Comparison of ENCODE assay signal across 1 cellular context in the genomic region with DNA sequence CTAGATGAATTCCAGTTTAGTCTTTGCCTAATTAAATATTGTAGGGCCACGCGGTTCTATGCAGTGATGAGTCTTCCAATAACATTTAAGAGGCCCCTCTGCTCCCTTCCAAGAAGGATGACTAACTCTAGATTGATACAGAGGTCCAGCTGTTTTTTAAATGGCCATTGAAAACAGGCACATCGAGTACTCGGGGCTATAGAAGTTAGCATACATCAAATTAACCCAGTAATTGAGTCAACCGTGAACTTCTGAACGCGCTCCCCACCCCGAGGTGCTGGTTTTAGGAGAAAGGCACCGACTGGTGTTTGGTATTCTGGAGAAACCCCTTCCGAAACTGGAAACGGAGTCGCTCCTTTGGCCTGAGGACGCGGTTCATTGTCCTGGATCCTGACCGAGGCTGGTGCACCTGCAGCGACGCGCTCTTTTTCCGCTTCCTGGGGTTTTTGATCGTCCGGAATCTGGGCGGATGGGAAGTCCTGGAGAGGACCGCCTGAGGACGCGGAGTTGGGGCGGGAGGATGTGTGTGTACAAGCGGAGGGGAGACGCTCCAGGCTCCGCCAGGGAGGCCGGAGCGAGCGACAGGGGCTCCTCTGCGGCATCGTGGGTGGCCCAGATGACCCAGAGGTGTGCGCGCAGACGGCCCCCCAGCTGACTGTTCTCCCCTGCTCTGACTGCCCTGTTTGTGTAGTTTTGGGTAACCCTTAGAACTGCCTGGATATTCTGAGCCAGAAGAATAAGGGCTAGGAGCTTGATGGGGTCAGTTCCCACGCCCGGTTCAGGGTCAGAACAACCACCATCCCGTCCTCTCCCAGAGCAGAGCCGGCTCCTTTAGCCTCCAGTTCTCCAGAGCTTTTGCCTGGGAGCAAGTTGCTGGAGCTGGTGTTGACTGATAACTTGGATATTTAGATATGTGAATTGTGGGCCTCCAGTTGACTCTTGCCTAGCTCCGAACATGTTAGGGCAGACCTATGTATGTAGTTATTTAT.
TF ChIP-seq lines count a peak whose summit lies in the region.

No MANE protein-coding gene starts in this region.

TF ChIP-seq in WTC11, 78 proteins besides CTCF, POLR2A, EP300 and RAD21 (continued from another document):
- TF ChIP-seq TP53 (CRISPR knock-in tag; IDR thresholded peaks at IDR 0.05) (0 out of 2 replicates have a peak, but pooled peaks have one; percentile 21), TEAD4 (CRISPR knock-in tag; IDR thresholded peaks at IDR 0.05) (0 out of 2 replicates have a peak, but pooled peaks have one; percentile 0), ZNF423 (CRISPR knock-in tag; IDR thresholded peaks at IDR 0.05) (peak; percentile 57; the same call in 1 of the 2 replicates), GTF2I (CRISPR knock-in tag; conservative IDR thresholded peaks at IDR 0.05) (no peak), ZNF532 (CRISPR knock-in tag; IDR thresholded peaks at IDR 0.05; ENCODE audit: borderline replicate concordance) (no peak), IRF1 (CRISPR knock-in tag; IDR thresholded peaks at IDR 0.05) (no peak), ETV6 (CRISPR knock-in tag; IDR thresholded peaks at IDR 0.05) (peak; percentile 96), ATF2 (CRISPR knock-in tag; IDR thresholded peaks at IDR 0.05; ENCODE audit: borderline replicate concordance, low read depth) (no peak), KAT7 (CRISPR knock-in tag; IDR thresholded peaks at IDR 0.05; ENCODE audit: borderline replicate concordance) (no peak), CREB1 (CRISPR knock-in tag; IDR thresholded peaks at IDR 0.05) (no peak), ZNF416 (CRISPR knock-in tag; IDR thresholded peaks at IDR 0.05) (no peak), USF1 (CRISPR knock-in tag; IDR thresholded peaks at IDR 0.05) (peak; percentile 25; the same call in 1 of the 2 replicates), FOXK1 (CRISPR knock-in tag; IDR thresholded peaks at IDR 0.05) (peak; percentile 66; the same call in 1 of the 2 replicates), IRF2 (CRISPR knock-in tag; IDR thresholded peaks at IDR 0.05; ENCODE audit: borderline replicate concordance, low read depth) (no peak), NFATC4 (CRISPR knock-in tag; IDR thresholded peaks at IDR 0.05) (no peak; the same call in 1 of the 2 replicates), SP1 (CRISPR knock-in tag; conservative IDR thresholded peaks at IDR 0.05) (peak; percentile 53), TEAD1 (CRISPR knock-in tag; IDR thresholded peaks at IDR 0.05) (peak; percentile 84; the same call in 1 of the 2 replicates), ZNF317 (CRISPR knock-in tag; IDR thresholded peaks at IDR 0.05; ENCODE audit: borderline replicate concordance, low read depth) (no peak), FOXJ3 (CRISPR knock-in tag; IDR thresholded peaks at IDR 0.05; ENCODE audit: borderline replicate concordance) (no peak)
- TF ChIP-seq, protein P1, sequence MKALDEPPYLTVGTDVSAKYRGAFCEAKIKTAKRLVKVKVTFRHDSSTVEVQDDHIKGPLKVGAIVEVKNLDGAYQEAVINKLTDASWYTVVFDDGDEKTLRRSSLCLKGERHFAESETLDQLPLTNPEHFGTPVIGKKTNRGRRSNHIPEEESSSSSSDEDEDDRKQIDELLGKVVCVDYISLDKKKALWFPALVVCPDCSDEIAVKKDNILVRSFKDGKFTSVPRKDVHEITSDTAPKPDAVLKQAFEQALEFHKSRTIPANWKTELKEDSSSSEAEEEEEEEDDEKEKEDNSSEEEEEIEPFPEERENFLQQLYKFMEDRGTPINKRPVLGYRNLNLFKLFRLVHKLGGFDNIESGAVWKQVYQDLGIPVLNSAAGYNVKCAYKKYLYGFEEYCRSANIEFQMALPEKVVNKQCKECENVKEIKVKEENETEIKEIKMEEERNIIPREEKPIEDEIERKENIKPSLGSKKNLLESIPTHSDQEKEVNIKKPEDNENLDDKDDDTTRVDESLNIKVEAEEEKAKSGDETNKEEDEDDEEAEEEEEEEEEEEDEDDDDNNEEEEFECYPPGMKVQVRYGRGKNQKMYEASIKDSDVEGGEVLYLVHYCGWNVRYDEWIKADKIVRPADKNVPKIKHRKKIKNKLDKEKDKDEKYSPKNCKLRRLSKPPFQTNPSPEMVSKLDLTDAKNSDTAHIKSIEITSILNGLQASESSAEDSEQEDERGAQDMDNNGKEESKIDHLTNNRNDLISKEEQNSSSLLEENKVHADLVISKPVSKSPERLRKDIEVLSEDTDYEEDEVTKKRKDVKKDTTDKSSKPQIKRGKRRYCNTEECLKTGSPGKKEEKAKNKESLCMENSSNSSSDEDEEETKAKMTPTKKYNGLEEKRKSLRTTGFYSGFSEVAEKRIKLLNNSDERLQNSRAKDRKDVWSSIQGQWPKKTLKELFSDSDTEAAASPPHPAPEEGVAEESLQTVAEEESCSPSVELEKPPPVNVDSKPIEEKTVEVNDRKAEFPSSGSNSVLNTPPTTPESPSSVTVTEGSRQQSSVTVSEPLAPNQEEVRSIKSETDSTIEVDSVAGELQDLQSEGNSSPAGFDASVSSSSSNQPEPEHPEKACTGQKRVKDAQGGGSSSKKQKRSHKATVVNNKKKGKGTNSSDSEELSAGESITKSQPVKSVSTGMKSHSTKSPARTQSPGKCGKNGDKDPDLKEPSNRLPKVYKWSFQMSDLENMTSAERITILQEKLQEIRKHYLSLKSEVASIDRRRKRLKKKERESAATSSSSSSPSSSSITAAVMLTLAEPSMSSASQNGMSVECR (CRISPR knock-in tag; IDR thresholded peaks at IDR 0.05; ENCODE audit: borderline replicate concordance), result peak; percentile 76; the same call in 1 of the 2 replicates
- TF ChIP-seq, protein P2, sequence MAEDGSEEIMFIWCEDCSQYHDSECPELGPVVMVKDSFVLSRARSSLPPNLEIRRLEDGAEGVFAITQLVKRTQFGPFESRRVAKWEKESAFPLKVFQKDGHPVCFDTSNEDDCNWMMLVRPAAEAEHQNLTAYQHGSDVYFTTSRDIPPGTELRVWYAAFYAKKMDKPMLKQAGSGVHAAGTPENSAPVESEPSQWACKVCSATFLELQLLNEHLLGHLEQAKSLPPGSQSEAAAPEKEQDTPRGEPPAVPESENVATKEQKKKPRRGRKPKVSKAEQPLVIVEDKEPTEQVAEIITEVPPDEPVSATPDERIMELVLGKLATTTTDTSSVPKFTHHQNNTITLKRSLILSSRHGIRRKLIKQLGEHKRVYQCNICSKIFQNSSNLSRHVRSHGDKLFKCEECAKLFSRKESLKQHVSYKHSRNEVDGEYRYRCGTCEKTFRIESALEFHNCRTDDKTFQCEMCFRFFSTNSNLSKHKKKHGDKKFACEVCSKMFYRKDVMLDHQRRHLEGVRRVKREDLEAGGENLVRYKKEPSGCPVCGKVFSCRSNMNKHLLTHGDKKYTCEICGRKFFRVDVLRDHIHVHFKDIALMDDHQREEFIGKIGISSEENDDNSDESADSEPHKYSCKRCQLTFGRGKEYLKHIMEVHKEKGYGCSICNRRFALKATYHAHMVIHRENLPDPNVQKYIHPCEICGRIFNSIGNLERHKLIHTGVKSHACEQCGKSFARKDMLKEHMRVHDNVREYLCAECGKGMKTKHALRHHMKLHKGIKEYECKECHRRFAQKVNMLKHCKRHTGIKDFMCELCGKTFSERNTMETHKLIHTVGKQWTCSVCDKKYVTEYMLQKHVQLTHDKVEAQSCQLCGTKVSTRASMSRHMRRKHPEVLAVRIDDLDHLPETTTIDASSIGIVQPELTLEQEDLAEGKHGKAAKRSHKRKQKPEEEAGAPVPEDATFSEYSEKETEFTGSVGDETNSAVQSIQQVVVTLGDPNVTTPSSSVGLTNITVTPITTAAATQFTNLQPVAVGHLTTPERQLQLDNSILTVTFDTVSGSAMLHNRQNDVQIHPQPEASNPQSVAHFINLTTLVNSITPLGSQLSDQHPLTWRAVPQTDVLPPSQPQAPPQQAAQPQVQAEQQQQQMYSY (CRISPR knock-in tag; IDR thresholded peaks at IDR 0.05), result peak; percentile 98
- TF ChIP-seq, protein P3, sequence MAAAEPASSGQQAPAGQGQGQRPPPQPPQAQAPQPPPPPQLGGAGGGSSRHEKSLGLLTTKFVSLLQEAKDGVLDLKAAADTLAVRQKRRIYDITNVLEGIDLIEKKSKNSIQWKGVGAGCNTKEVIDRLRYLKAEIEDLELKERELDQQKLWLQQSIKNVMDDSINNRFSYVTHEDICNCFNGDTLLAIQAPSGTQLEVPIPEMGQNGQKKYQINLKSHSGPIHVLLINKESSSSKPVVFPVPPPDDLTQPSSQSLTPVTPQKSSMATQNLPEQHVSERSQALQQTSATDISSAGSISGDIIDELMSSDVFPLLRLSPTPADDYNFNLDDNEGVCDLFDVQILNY (CRISPR knock-in tag; IDR thresholded peaks at IDR 0.05), result peak; percentile 80
- TF ChIP-seq, protein P4, sequence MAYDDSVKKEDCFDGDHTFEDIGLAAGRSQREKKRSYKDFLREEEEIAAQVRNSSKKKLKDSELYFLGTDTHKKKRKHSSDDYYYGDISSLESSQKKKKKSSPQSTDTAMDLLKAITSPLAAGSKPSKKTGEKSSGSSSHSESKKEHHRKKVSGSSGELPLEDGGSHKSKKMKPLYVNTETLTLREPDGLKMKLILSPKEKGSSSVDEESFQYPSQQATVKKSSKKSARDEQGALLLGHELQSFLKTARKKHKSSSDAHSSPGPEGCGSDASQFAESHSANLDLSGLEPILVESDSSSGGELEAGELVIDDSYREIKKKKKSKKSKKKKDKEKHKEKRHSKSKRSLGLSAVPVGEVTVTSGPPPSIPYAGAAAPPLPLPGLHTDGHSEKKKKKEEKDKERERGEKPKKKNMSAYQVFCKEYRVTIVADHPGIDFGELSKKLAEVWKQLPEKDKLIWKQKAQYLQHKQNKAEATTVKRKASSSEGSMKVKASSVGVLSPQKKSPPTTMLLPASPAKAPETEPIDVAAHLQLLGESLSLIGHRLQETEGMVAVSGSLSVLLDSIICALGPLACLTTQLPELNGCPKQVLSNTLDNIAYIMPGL (CRISPR knock-in tag; IDR thresholded peaks at IDR 0.05), result peak; percentile 39; the same call in 1 of the 2 replicates
